9 cellular contexts compared by ENCODE assay signal in the genomic region with DNA sequence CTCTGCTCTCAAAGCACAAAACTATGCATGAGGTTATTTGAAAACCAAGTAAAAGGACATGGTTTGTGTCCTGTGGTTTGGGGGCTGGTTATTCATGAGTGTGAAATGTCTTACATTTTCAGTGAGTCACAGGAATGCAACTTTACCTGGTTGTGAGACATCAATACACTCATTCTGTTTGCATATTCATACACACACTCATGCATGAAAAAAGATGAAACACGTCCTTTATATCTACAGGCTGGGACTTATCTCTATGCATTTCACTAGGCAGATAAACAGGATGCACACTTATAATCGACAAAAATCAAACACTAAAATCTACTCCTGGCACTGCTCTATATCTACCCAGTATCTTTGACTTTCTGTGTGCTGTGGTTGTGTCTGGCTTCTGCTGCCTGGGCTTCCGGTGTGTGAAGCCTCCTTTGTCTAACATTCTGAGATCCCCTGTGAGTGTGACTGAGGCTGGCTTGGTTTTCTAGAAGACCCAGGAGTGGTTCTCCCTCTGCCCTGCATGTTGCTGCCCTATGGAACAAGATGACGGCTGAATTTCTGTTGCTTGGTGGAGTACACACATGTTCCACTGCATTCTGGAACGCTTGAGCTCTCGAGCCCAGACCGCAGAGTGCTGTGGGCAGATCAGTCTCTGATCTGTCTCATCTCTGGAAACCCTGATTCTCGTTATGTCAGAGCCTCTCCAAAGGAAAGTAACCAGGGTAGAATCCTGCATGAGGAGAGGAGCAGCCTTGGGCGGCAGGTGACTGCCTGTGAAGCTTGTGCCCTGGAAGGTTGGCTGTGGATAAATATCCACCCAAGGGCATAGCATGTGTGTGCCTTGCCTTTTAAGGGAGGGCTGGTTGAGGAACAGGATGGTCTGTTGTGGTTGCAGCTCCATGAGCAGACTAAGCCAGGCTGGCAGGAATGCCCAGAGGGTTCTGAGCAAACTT. TPM values are rescaled to one million over a fixed set of nuclear protein-coding genes. Genes with fewer than 3 reads are reported as not detected.
DNase-seq lines count a peak whose midpoint lies in the region; ATAC-seq, FAIRE-seq and TF ChIP-seq lines count a peak whose summit lies in the region.
"Had no signal": no experiment of that assay in that cellular context is flagged by ENCODE, and none has a peak within 500 bp of the region (broad histone marks: within the 10 kb centered on the region; RNA-seq: fewer than 3 reads in every experiment).

No MANE protein-coding gene starts in this region.

- H3K4me2 ChIP-seq in trophoblast cell (ENCODE audit: low read length) = no peak overlapping the region

- peaks cover 4% of the 10 kb centered on the region for H3K79me2 ChIP-seq in trophoblast cell (ENCODE audit: control insufficient read depth, insufficient read depth, low read length, poor library complexity)
- H3K79me2 ChIP-seq: parathyroid adenoma had no signal

- peak overlapping the region; percentile 86 to 90 for H3K27ac Mint-ChIP-seq in T-cell

- H3K18ac ChIP-seq in trophoblast cell (ENCODE audit: low read length) = peak overlapping the region; percentile 41

- peak overlapping the region; percentile 26 for H2AFZ ChIP-seq in trophoblast cell (ENCODE audit: insufficient read depth, low read length, poor library complexity)
- H2AFZ ChIP-seq: parathyroid adenoma had no signal

- POLR2A ChIA-PET in T-cell (lab: Charles Lee) = interaction anchor here (0.5 to 0.6 kb wide), 3 partner anchors 43 to 896 kb away, joined by 3 to 5 read pairs (median 3); no protein-coding TSS in a partner anchor

- in situ Hi-C loops in transverse colon (cut with MboI; ENCODE audit: low pct_ligation_motif_present in 1 of 4, low pct_unique_long_range_greater_than_20kb in 1 of 4, low sequenced_read_pairs in 3 of 4) = no loop called here

- H3K9ac ChIP-seq in trophoblast cell (ENCODE audit: low read length) = no peak overlapping the region
- H3K9ac ChIP-seq: parathyroid adenoma had no signal

- FAIRE-seq in D721Med (lab: Jason Lieb, UNC) = no peak

- peak overlapping the region; percentile 63 for H2BK12ac ChIP-seq in trophoblast cell (ENCODE audit: low read length)

- no peak overlapping the region for H3K4me3 ChIP-seq in trophoblast cell (ENCODE audit: low read depth, low read length)
- H3K4me3 ChIP-seq in transverse colon = no peak overlapping the region

- H2BK120ac ChIP-seq in trophoblast cell (ENCODE audit: insufficient read depth, low read length, poor library complexity) = peak overlapping the region; percentile 78

- no peaks in the 10 kb centered on the region for H3K9me3 ChIP-seq in trophoblast cell (ENCODE audit: insufficient read depth, low read depth, low read length)
- H3K9me3 ChIP-seq in transverse colon = no peaks in the 10 kb centered on the region

- DNase-seq in GM03348 (ENCODE audit: low spot score) (peak; percentile 67), T-cell (peak; percentile 42 to 77 (median 56)), amniotic epithelial cell (ENCODE audit: low read depth) (peak; percentile 98), trophoblast cell (peak; percentile 84 to 94), SKM-1 treated with dmso at 0.1 percent for 144 hours (lab: John Stamatoyannopoulos, UW; ENCODE audit: unreplicated experiment) (no peak), D721Med (ENCODE audit: insufficient read length, low spot score) (no peak), transverse colon (no peak)

- CTCF ChIA-PET in T-cell (lab: Charles Lee) = interaction anchor here (0.6 to 2.2 kb wide), 9 partner anchors 17 to 1407 kb away, joined by 3 to 11 read pairs (median 4); a partner anchor contains a TSS

- H3K36me3 Mint-ChIP-seq in T-cell = no peaks in the 10 kb centered on the region

- peak overlapping the region; percentile 67 for H3K4ac ChIP-seq in trophoblast cell (ENCODE audit: low read depth, low read length)

- intact Hi-C loops in transverse colon (cut with DNase I; ENCODE audit: low total_unique reads) = no loop called here

- peak overlapping the region; percentile 96 for H2BK5ac ChIP-seq in trophoblast cell (ENCODE audit: low read depth, low read length, poor library complexity)

- ATAC-seq in HG02798 (IDR thresholded peaks at IDR 0.05; ENCODE audit: poor library complexity, unreplicated experiment) (peak; percentile 83), T-cell (replicated peaks in 1 of 4) (peak; percentile 82 to 88 (median 84))

- H3K79me1 ChIP-seq in trophoblast cell (ENCODE audit: low read length) = peaks cover 26% of the 10 kb centered on the region

- H3K4me1 ChIP-seq in trophoblast cell (ENCODE audit: control insufficient read depth in 1 of 2, insufficient read depth in 2 of 2, low read length in 2 of 2) = peaks cover 28 to 29% of the 10 kb centered on the region in 2 experiments
- H3K4me1 ChIP-seq in transverse colon = no peaks in the 10 kb centered on the region
- H3K4me1 ChIP-seq: parathyroid adenoma had no signal

- H3K4me1 Mint-ChIP-seq in T-cell = peaks cover 77 to 78% (median 78%) of the 10 kb centered on the region in 3 donors

- peak overlapping the region; percentile 93 for H4K91ac ChIP-seq in trophoblast cell (ENCODE audit: low read depth, low read length)

- peak overlapping the region; percentile 36 for H2AK5ac ChIP-seq in trophoblast cell (ENCODE audit: low read length)

- H4K8ac ChIP-seq in trophoblast cell (ENCODE audit: low read depth, low read length) = peak overlapping the region; percentile 79

- H3K9me3 Mint-ChIP-seq in T-cell = no peaks in the 10 kb centered on the region

- H3K27ac ChIP-seq in trophoblast cell (ENCODE audit: low read depth, low read length) (peak overlapping the region; percentile 97), transverse colon (peak overlapping the region in 1 of 4 donors; percentile 16)
- H3K27ac ChIP-seq: parathyroid adenoma had no signal

- no CpG with 5 or more reads among the region's 9 CpGs for WGBS in trophoblast cell (ENCODE audit: extremely low coverage, insufficient coverage, insufficient read length)
- 40 to 63% methylated on average over 1 to 9 of the region's 9 CpGs for WGBS in transverse colon (ENCODE audit: low coverage in 1 of 2), 2 donors

- no peaks in the 10 kb centered on the region for H3K27me3 Mint-ChIP-seq in T-cell

- no peak for TF ChIP-seq CTCF in D721Med (IDR thresholded peaks at IDR 0.05; ENCODE audit: insufficient read depth, missing control alignments)
- no peak for TF ChIP-seq CTCF in transverse colon (IDR thresholded peaks at IDR 0.05)

- H4K12ac ChIP-seq in trophoblast cell (ENCODE audit: low read depth, low read length) = peak overlapping the region; percentile 57

- H3K23ac ChIP-seq in trophoblast cell (ENCODE audit: low read length) = no peak overlapping the region

- no peak for TF ChIP-seq POLR2A in transverse colon (IDR thresholded peaks at IDR 0.05)

- H3K36me3 ChIP-seq in trophoblast cell (ENCODE audit: control insufficient read depth in 1 of 2, insufficient read depth in 2 of 2, low read length in 2 of 2) = no peaks in the 10 kb centered on the region
- H3K36me3 ChIP-seq in transverse colon = no peaks in the 10 kb centered on the region

- peak overlapping the region; percentile 46 to 70 (median 62) for H3K4me3 Mint-ChIP-seq in T-cell

- no peak for TF ChIP-seq EP300 in transverse colon (IDR thresholded peaks at IDR 0.05; ENCODE audit: low read depth)

- no peaks in the 10 kb centered on the region for H3K27me3 ChIP-seq in trophoblast cell (ENCODE audit: insufficient read depth, low read length)
- no peaks in the 10 kb centered on the region for H3K27me3 ChIP-seq in transverse colon

- H3K14ac ChIP-seq in trophoblast cell (ENCODE audit: low read length) = peak overlapping the region; percentile 30

RNA-seq across cellular contexts. Expression of a gene that starts 19.7 kb away (rescaled TPM):
- total RNA-seq in T-cell = 1 to 10 TPM in 4 of 5 donors, under 1 TPM in 1; 0.70 to 5.2 (median 3.4) TPM
- 0.31 and 0.37 TPM in 2 replicates for polyA plus RNA-seq in trophoblast cell (2013)
- total RNA-seq in transverse colon = 1 to 10 TPM in 1 of 4 donors, under 1 TPM in 1, not detected in 2; 0.68 to 2.2 TPM

Comparison
In these comparisons a context has a peak if more than half of its experiments do, and no peak if none do; other contexts are left out.
1. DNase-seq: peak in GM03348 (single experiment), T-cell (34 of 34), amniotic epithelial cell (single experiment) and trophoblast cell (2 of 2); none in SKM-1 treated with dmso at 0.1 percent for 144 hours (single experiment), D721Med (single experiment) and transverse colon (single experiment).